Comparison of ENCODE assay signal across 15 cellular contexts in the genomic region with DNA sequence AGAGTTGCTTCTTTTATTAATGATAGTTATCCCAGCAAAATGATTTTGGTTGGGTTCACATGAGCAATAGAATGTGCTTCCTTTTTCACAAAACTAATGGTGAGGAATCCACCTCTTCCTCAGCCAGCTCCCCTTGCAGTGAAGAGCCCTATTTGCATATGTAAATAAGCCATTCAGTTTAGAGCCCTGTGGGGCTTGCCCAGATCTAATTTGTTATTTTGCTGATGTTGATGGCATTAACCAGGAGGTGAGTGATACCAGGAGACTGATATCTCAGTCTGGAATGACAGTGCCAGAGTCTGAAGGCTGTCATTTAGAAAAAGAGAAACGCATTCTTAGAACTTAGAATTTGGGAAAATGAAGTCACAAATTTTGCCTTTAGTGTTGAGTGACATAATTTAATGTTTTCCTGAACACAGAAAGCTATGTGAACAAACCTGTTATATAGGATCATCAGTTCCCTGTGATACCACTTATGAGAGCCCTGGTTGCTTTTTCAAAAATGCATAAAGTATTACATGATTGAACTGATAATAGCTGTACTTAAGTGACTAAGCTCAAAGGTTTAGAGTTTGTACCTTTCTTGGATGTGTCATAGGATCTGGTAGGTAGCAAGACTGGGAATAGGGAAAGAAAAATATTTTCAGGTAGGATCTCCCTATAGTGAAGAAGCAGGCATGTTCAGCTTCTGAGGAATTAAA.
A peak's percentile ranks its signal among the peaks of the same experiment; 100 is the strongest.
DNase-seq lines count a peak whose midpoint lies in the region; ATAC-seq, FAIRE-seq and TF ChIP-seq lines count a peak whose summit lies in the region.
"Had no signal": no experiment of that assay in that cellular context is flagged by ENCODE, and none has a peak within 500 bp of the region (broad histone marks: within the 10 kb centered on the region; RNA-seq: fewer than 3 reads in every experiment).

No MANE protein-coding gene starts in this region.

- H2AFZ ChIP-seq in parathyroid adenoma: no peak overlapping the region

- H3K9ac ChIP-seq in parathyroid adenoma: no peak overlapping the region

- H3K4me1 ChIP-seq in parathyroid adenoma: peaks cover 50% of the 10 kb centered on the region
- no peaks in the 10 kb centered on the region for H3K4me1 ChIP-seq in lower lobe of right lung
- H3K4me1 ChIP-seq: HAP-1 had no signal

- intact Hi-C loops in lower lobe of right lung (cut with DNase I): loop anchor here (10.0 kb wide), 1 partner anchor 53 kb away; no protein-coding TSS in a partner anchor

- H3K9me3 ChIP-seq in parathyroid adenoma (ENCODE audit: control insufficient read depth, low read length) (no peaks in the 10 kb centered on the region), lower lobe of right lung (no peaks in the 10 kb centered on the region)
- H3K9me3 ChIP-seq: HAP-1 had no signal

- TF ChIP-seq CTCF in D721Med (IDR thresholded peaks at IDR 0.05; ENCODE audit: insufficient read depth, missing control alignments) (no peak), epithelial cell of esophagus (IDR thresholded peaks at IDR 0.05; ENCODE audit: insufficient read depth, low read depth, low read length, missing control alignments) (no peak), parathyroid adenoma (IDR thresholded peaks at IDR 0.05) (no peak), lower lobe of right lung (IDR thresholded peaks at IDR 0.05) (no peak)

- peaks cover 49% of the 10 kb centered on the region for H3K79me2 ChIP-seq in parathyroid adenoma

- TF ChIP-seq POLR2A in H54 (IDR thresholded peaks at IDR 0.05; ENCODE audit: low read depth, low read length): no peak

- DNase-seq in D721Med (ENCODE audit: insufficient read length, low spot score) (no peak), NAMALWA (ENCODE audit: low spot score) (peak; percentile 4), epithelial cell of esophagus (ENCODE audit: low read depth) (peak; percentile 55), lower lobe of right lung (no peak), H54 (ENCODE audit: insufficient read length, low spot score) (no peak)
- no peak for DNase-seq in stimulated activated CD4-positive, alpha-beta T cell treated with anti-CD3 and anti-CD28 coated beads, Interleukin-2, amount 100 ng/mL, for 24 hours
- DNase-seq: C1 segment of cervical spinal cord, DMS 273 treated with DMSO at 0.1 percent for 48 hours, NCI-H187 treated with DMSO at 0.1 percent for 48 hours, NCI-H774 had no signal

- FAIRE-seq in D721Med (lab: Jason Lieb, UNC) (peak; percentile 16), H54 (lab: Jason Lieb, UNC) (no peak)
- FAIRE-seq: GM12892, HTR-8/SVneo had no signal

- H3K36me3 ChIP-seq in parathyroid adenoma (ENCODE audit: control insufficient read depth, insufficient read depth, low read length) (no peaks in the 10 kb centered on the region), lower lobe of right lung (no peaks in the 10 kb centered on the region)
- H3K36me3 ChIP-seq: HAP-1 had no signal

- ATAC-seq in lower lobe of right lung: no peak

- H3K4me2 ChIP-seq in parathyroid adenoma (ENCODE audit: low read length): peak overlapping the region; percentile 39

- H3K4me3 ChIP-seq in epithelial cell of esophagus (ENCODE audit: low read length) (no peak overlapping the region), parathyroid adenoma (ENCODE audit: low read depth, low read length) (no peak overlapping the region), lower lobe of right lung (no peak overlapping the region)
- H3K4me3 ChIP-seq: HAP-1 had no signal

- no peaks in the 10 kb centered on the region for H3K27me3 ChIP-seq in parathyroid adenoma (ENCODE audit: control insufficient read depth, insufficient read depth, low read length)
- H3K27me3 ChIP-seq in lower lobe of right lung (ENCODE audit: low read depth): no peaks in the 10 kb centered on the region

- H3K27ac ChIP-seq in parathyroid adenoma (peak overlapping the region; percentile 13), lower lobe of right lung (no peak overlapping the region)
- H3K27ac ChIP-seq: HL-60 had no signal

Comparison
In these comparisons a context has a peak if more than half of its experiments do, and no peak if none do; other contexts are left out.
1. DNase-seq: peak in NAMALWA (single experiment) and epithelial cell of esophagus (single experiment); none in D721Med (single experiment), lower lobe of right lung (single experiment), H54 (single experiment) and stimulated activated CD4-positive, alpha-beta T cell treated with anti-CD3 and anti-CD28 coated beads, Interleukin-2, amount 100 ng/mL, for 24 hours (0 of 2).